ENCODE assay signal across 21 cellular contexts in the genomic region with DNA sequence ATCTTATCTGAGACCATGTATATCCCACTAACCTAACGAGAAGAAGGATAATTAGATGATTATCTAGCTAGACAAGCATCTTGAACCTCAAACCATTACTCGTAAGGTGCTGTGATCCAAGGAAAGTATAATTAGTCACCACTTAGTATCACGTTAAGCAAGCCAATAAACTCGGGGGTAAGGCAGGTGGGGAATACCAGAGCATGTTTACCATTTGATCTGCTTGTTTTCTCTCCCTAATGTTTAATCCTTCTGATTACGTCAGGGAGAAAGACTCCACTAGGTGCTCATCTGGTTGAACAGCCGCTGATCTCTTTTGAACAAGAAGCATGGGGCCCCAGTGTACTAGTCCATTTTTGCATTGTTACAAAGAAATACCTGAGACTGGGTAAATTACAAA.
DNase-seq lines count a peak whose midpoint lies in the region; ATAC-seq, FAIRE-seq and TF ChIP-seq lines count a peak whose summit lies in the region.
"Had no signal": no experiment of that assay in that cellular context is flagged by ENCODE, and none has a peak within 500 bp of the region (broad histone marks: within the 10 kb centered on the region; RNA-seq: fewer than 3 reads in every experiment).

No MANE protein-coding gene starts in this region.

- CTCF ChIA-PET in A673 (lab: Charles Lee): no interaction called here

- H3K4me3 ChIP-seq in bronchial epithelial cell (ENCODE audit: low read depth, low read length) (no peak overlapping the region), A673 (ENCODE audit: low read depth, low read length, poor library complexity, severe bottlenecking) (no peak overlapping the region)
- H3K4me3 ChIP-seq: BLaER1, GM12878, HAP-1 had no signal

- H3K36me3 ChIP-seq in bronchial epithelial cell (ENCODE audit: control insufficient read depth, insufficient read depth, low read length) (no peaks in the 10 kb centered on the region), A673 (ENCODE audit: insufficient read depth, low read length, poor library complexity, severe bottlenecking) (no peaks in the 10 kb centered on the region)
- H3K36me3 ChIP-seq: BLaER1, HAP-1 had no signal

- no peak overlapping the region for H3K27ac ChIP-seq in A673 (ENCODE audit: low read depth, low read length, poor library complexity, severe bottlenecking)
- H3K27ac ChIP-seq: 22Rv1, BLaER1, HL-60 had no signal

- ATAC-seq in HG02642 (IDR thresholded peaks at IDR 0.05; ENCODE audit: poor library complexity, unreplicated experiment) (no peak), GM21576 (IDR thresholded peaks at IDR 0.05; ENCODE audit: unreplicated experiment) (no peak)
- ATAC-seq: GM12878 had no signal

- H3K27me3 ChIP-seq in bronchial epithelial cell (ENCODE audit: control insufficient read depth, insufficient read depth, low read length) (no peaks in the 10 kb centered on the region), A673 (replicated peaks; ENCODE audit: insufficient read depth, low read depth, low read length, poor library complexity) (no peaks in the 10 kb centered on the region)
- H3K27me3 ChIP-seq: BLaER1 had no signal

- no peak for FAIRE-seq in bronchial epithelial cell (lab: Jason Lieb, UNC)
- FAIRE-seq: GM12878, H1 had no signal

- no peaks in the 10 kb centered on the region for H3K9me3 ChIP-seq in A673 (ENCODE audit: low read depth, low read length, poor library complexity, severe bottlenecking)
- H3K9me3 ChIP-seq: BLaER1, Caco-2, HAP-1 had no signal

- DNase-seq in DMS53 (lab: John Stamatoyannopoulos, UW): peak; percentile 39
- no peak for DNase-seq in DMS53 treated with DMSO at 0.1 percent for 48 hours (lab: John Stamatoyannopoulos, UW; ENCODE audit: unreplicated experiment)
- peak; percentile 2 for DNase-seq in Caki2 (ENCODE audit: low read depth)
- peak; percentile 26 for DNase-seq in bronchial epithelial cell (ENCODE audit: low read depth)
- DNase-seq in kidney tubule cell (ENCODE audit: low spot score): peak; percentile 48
- DNase-seq in A673 (ENCODE audit: low spot score): no peak
- DNase-seq: AML-193; Caco-2; CD8-positive, alpha-beta memory T cell; DMS79; HFFc6; IMR-90; KBM-7 had no signal

- H3K4me1 ChIP-seq in A673 (ENCODE audit: insufficient read depth, low read length, poor library complexity, severe bottlenecking): no peaks in the 10 kb centered on the region
- H3K4me1 ChIP-seq: BLaER1 had no signal

- no peak for TF ChIP-seq CTCF in bronchial epithelial cell (IDR thresholded peaks at IDR 0.05; ENCODE audit: insufficient read depth, low read length, severe bottlenecking)
- TF ChIP-seq CTCF in A673 (conservative IDR thresholded peaks at IDR 0.05; ENCODE audit: low read depth, low read length): no peak

- in situ Hi-C loops in Caki2 (cut with HindIII; ENCODE audit: low pct_unique_long_range_greater_than_20kb, low sequenced_read_pairs): no loop called here

- BruUV-seq in A673 (replicated peaks; lab: Mats Ljungman, UMichigan): no TSS peak

- intact Hi-C loops in A673 (cut with micrococcal nuclease; ENCODE audit: unreplicated experiment): no loop called here

- POLR2A ChIA-PET in A673 (lab: Charles Lee; ENCODE audit: low non-redundant PET): no interaction called here

Comparison
In these comparisons a context has a peak if more than half of its experiments do, and no peak if none do; other contexts are left out.
1. DNase-seq: peak in DMS53 (single experiment), Caki2 (single experiment), bronchial epithelial cell (single experiment) and kidney tubule cell (single experiment); none in DMS53 treated with DMSO at 0.1 percent for 48 hours (single experiment) and A673 (single experiment).